Comparison of ENCODE assay signal across 8 cellular contexts in the genomic region with DNA sequence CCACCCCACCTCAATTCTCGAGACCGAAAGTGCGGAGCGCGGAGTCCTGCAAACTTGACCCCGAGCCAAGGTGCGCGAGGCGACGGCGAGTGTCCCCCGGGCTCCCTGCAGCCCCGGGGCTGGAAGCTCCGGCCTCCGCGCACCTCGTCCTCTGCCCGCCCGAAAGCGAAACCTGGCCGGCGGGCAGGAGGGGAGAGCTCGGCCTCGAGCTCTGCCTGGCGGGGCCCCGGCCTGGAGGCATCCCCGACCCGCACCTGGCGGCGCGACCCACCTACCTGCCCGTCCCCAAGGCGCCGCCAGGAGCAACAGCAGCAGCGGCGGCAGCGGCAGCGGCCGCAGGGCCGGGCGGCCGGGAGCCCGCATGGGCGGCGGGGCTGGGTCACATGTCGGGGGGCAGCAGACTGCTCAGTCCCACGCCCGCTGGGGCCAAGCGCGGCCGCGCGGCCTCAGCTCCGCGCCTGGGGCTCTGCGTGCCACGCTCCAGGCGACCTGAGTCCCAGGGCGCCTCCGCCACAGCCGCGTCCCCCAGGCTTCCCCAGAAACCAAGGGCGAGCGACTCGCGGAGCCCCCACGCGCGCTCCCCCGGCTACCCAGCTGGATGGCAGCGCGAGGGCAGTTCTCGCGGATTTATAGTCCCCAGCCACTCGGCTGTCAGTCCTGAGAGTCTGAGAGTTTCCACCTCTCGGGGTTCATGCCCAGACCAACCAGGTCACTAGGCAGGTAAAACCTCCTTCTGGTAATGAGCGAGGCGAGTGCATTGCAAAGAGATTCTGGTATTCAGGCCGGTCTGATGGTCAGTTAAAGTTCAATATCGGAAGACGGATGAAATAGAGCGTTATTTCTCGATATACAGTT. TPM values are rescaled to one million over a fixed set of nuclear protein-coding genes. Genes with fewer than 3 reads are reported as not detected.
DNase-seq lines count a peak whose midpoint lies in the region; ATAC-seq and TF ChIP-seq lines count a peak whose summit lies in the region.

A gene with protein sequence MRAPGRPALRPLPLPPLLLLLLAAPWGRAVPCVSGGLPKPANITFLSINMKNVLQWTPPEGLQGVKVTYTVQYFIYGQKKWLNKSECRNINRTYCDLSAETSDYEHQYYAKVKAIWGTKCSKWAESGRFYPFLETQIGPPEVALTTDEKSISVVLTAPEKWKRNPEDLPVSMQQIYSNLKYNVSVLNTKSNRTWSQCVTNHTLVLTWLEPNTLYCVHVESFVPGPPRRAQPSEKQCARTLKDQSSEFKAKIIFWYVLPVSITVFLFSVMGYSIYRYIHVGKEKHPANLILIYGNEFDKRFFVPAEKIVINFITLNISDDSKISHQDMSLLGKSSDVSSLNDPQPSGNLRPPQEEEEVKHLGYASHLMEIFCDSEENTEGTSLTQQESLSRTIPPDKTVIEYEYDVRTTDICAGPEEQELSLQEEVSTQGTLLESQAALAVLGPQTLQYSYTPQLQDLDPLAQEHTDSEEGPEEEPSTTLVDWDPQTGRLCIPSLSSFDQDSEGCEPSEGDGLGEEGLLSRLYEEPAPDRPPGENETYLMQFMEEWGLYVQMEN (minus strand): TSS at position 600 of the 855 bp plus-strand sequence. CDS start 237 bp downstream, at position 363.

- no peaks in the 10 kb centered on the region for H3K79me2 ChIP-seq in neural cell (replicated peaks; ENCODE audit: insufficient read depth, low read length)

- CTCF ChIA-PET in activated CD8-positive, alpha-beta T cell treated with anti-CD3 and anti-CD28 coated beads, Interleukin-2, amount 10 ng/mL, durations not matched to agents 7 days and 5 days (lab: Charles Lee): no interaction called here

- peak within 1 kb of the TSS; percentile 2 to 67 (median 56); a peak in 19 of 22 replicates for H3K9ac ChIP-seq in BLaER1 treated with 17β-estradiol and CSF1 and Interleukin-3, amounts not matched to agents 10 nM and 100 nM
- H3K9ac ChIP-seq in neural cell (ENCODE audit: low read length): no peak within 1 kb of the TSS

- POLR2A ChIA-PET in activated CD8-positive, alpha-beta T cell treated with anti-CD3 and anti-CD28 coated beads, Interleukin-2, amount 10 ng/mL, durations not matched to agents 7 days and 5 days (lab: Charles Lee): no interaction called here

- peak within 1 kb of the TSS; percentile 62 to 77 (median 66) for H3K4me3 ChIP-seq in BLaER1 treated with 17β-estradiol and CSF1 and Interleukin-3, amounts not matched to agents 10 nM and 100 nM
- H3K4me3 ChIP-seq in H7 (ENCODE audit: insufficient read depth, low read depth, low read length): peak within 1 kb of the TSS; percentile 63
- H3K4me3 ChIP-seq in neural cell (ENCODE audit: low read length): peak within 1 kb of the TSS; percentile 64

- peaks cover 78% of the 10 kb centered on the region for H3K27me3 Mint-ChIP-seq in activated CD8-positive, alpha-beta T cell treated with anti-CD3 and anti-CD28 coated beads, Interleukin-2, amount 10 ng/mL, durations not matched to agents 7 days and 5 days (ENCODE audit: low read depth)

- peak within 1 kb of the TSS; percentile 78 to 99 (median 95) for H3K4me2 ChIP-seq in BLaER1 treated with 17β-estradiol and CSF1 and Interleukin-3, amounts not matched to agents 10 nM and 100 nM
- peak within 1 kb of the TSS; percentile 30 for H3K4me2 ChIP-seq in neural cell (ENCODE audit: low read length)

- TF ChIP-seq EP300 in neural cell (conservative IDR thresholded peaks at IDR 0.05; ENCODE audit: poor library complexity, severe bottlenecking): no peak

- no peak for TF ChIP-seq RAD21 in neural cell (conservative IDR thresholded peaks at IDR 0.05)

- DNase-seq in H7 (peak; percentile 84), germinal center (ENCODE audit: low spot score) (peak; percentile 17), NCI-H187 (lab: John Stamatoyannopoulos, UW) (no peak)
- no peak for DNase-seq in activated CD8-positive, alpha-beta T cell treated with anti-CD3 and anti-CD28 coated beads, Interleukin-2, amount 10 ng/mL, durations not matched to agents 7 days and 5 days
- DNase-seq in activated CD4-positive, alpha-beta T cell treated with anti-CD3 and anti-CD28 coated beads for 1 hour: no peak

- no peak within 1 kb of the TSS for H3K27ac Mint-ChIP-seq in activated CD8-positive, alpha-beta T cell treated with anti-CD3 and anti-CD28 coated beads, Interleukin-2, amount 10 ng/mL, durations not matched to agents 7 days and 5 days

- peaks cover 0 to 11% (median 8%) of the 10 kb centered on the region in 10 experiments; a peak in 10 of 20 replicates for H3K4me1 ChIP-seq in BLaER1 treated with 17β-estradiol and CSF1 and Interleukin-3, amounts not matched to agents 10 nM and 100 nM

- no peaks in the 10 kb centered on the region for H3K9me3 Mint-ChIP-seq in activated CD8-positive, alpha-beta T cell treated with anti-CD3 and anti-CD28 coated beads, Interleukin-2, amount 10 ng/mL, durations not matched to agents 7 days and 5 days (ENCODE audit: insufficient read depth)

- no peak within 1 kb of the TSS for H3K27ac ChIP-seq in BLaER1 treated with 17β-estradiol and CSF1 and Interleukin-3, amounts not matched to agents 10 nM and 100 nM
- H3K27ac ChIP-seq in neural cell (ENCODE audit: low read length): no peak within 1 kb of the TSS

- H3F3A ChIP-seq in neural cell (ENCODE audit: insufficient read depth, low read length, poor library complexity, severe bottlenecking): no peaks in the 10 kb centered on the region

- H3K36me3 ChIP-seq in BLaER1 treated with 17β-estradiol and CSF1 and Interleukin-3, amounts not matched to agents 10 nM and 100 nM: no peaks in the 10 kb centered on the region
- H3K36me3 ChIP-seq in H7 (replicated peaks; ENCODE audit: control insufficient read depth, insufficient read depth, low read length) (no peaks in the 10 kb centered on the region), neural cell (ENCODE audit: insufficient read depth, low read length) (no peaks in the 10 kb centered on the region)

- peak; percentile 80 for ATAC-seq in activated CD8-positive, alpha-beta T cell treated with anti-CD3 and anti-CD28 coated beads, Interleukin-2, amount 10 ng/mL, durations not matched to agents 7 days and 5 days
- no peak for ATAC-seq in HG03039 (IDR thresholded peaks at IDR 0.05; ENCODE audit: unreplicated experiment)

- H2AFZ ChIP-seq in neural cell (ENCODE audit: low read depth, low read length): no peak within 1 kb of the TSS

- no peak for TF ChIP-seq CTCF in neural cell (IDR thresholded peaks at IDR 0.05; ENCODE audit: poor library complexity, severe bottlenecking)

- peak within 1 kb of the TSS; percentile 70 for H3K4me3 Mint-ChIP-seq in activated CD8-positive, alpha-beta T cell treated with anti-CD3 and anti-CD28 coated beads, Interleukin-2, amount 10 ng/mL, durations not matched to agents 7 days and 5 days

- no peaks in the 10 kb centered on the region for H3K9me2 ChIP-seq in neural cell (ENCODE audit: insufficient read depth, low read length)

- peaks cover 57 to 76% (median 70%) of the 10 kb centered on the region in 11 experiments for H3K27me3 ChIP-seq in BLaER1 treated with 17β-estradiol and CSF1 and Interleukin-3, amounts not matched to agents 10 nM and 100 nM
- H3K27me3 ChIP-seq in H7 (ENCODE audit: control insufficient read depth, insufficient read depth, low read length): peaks cover 33% of the 10 kb centered on the region
- peaks cover 45% of the 10 kb centered on the region for H3K27me3 ChIP-seq in neural cell (ENCODE audit: insufficient read depth, low read depth, low read length)

- H3K9me3 ChIP-seq in BLaER1 treated with 17β-estradiol and CSF1 and Interleukin-3, amounts not matched to agents 10 nM and 100 nM (replicated peaks in 1 of 11): peaks cover 0 to 13% (median 9%) of the 10 kb centered on the region in 11 experiments; a peak in 17 of 22 replicates
- H3K9me3 ChIP-seq in neural cell (ENCODE audit: low read length): no peaks in the 10 kb centered on the region

- peaks cover 1% of the 10 kb centered on the region for H3K36me3 Mint-ChIP-seq in activated CD8-positive, alpha-beta T cell treated with anti-CD3 and anti-CD28 coated beads, Interleukin-2, amount 10 ng/mL, durations not matched to agents 7 days and 5 days (ENCODE audit: low read depth)

- H4K20me1 ChIP-seq in BLaER1 treated with 17β-estradiol and CSF1 and Interleukin-3, amounts not matched to agents 10 nM and 100 nM: peaks cover 0 to 13% (median 9%) of the 10 kb centered on the region in 11 experiments; a peak in 9 of 22 replicates
- no peaks in the 10 kb centered on the region for H4K20me1 ChIP-seq in neural cell (ENCODE audit: insufficient read depth)

- H3K4me1 Mint-ChIP-seq in activated CD8-positive, alpha-beta T cell treated with anti-CD3 and anti-CD28 coated beads, Interleukin-2, amount 10 ng/mL, durations not matched to agents 7 days and 5 days (ENCODE audit: low read depth): peaks cover 6% of the 10 kb centered on the region

TF ChIP-seq in neural cell, 6 proteins besides CTCF, POLR2A, EP300 and RAD21 (continues in another document):
- TF ChIP-seq TAF1 (IDR thresholded peaks at IDR 0.05; ENCODE audit: low read depth) (no peak), POLR2AphosphoS5 (IDR thresholded peaks at IDR 0.05) (no peak), EZH2 (IDR thresholded peaks at IDR 0.05; ENCODE audit: borderline replicate concordance, insufficient read depth, low read length, poor library complexity, severe bottlenecking) (peak; percentile 43)

RNA-seq across cellular contexts. Expression of the gene that starts here (rescaled TPM):
- total RNA-seq in H7 (2014; rRNA removed; shearing (Covaris generic)): 0.26 and 0.28 TPM in 2 replicates
- not detected for total RNA-seq in activated CD8-positive, alpha-beta T cell treated with anti-CD3 and anti-CD28 coated beads, Interleukin-2, amount 10 ng/mL, durations not matched to agents 7 days and 5 days
- polyA plus RNA-seq in neural cell: not detected in 2 replicates
- not detected in 2 replicates for polyA minus RNA-seq in neural cell

Comparison
In these comparisons a context has a peak if more than half of its experiments do, and no peak if none do; other contexts are left out.
1. Peak in DNase-seq and H3K4me3 ChIP-seq in H7; RNA of the gene not detected or under 1 TPM.
2. Peak in ATAC-seq in activated CD8-positive, alpha-beta T cell treated with anti-CD3 and anti-CD28 coated beads, Interleukin-2, amount 10 ng/mL, durations not matched to agents 7 days and 5 days; RNA of the gene not detected or under 1 TPM.